In the genomic region with DNA sequence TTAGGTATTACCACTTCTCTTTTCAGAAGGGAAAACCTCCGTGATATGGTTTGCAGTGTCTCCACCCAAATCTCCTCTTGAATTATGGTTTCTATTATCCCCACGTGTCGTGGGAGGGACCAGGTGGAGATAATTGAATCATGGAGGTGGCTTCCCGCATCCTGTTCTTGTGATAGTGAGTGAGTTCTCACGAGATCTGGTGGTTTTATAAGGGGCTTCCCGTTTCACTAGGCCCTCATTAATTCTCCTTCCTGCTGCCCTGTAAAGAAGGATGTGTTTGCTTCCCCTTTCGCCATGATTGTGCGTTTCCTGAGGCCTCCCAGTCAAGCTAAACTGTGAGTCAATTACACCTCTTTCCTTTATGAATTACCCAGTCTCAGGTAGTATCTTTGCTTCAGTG, we compare ENCODE assay signal across 19 cellular contexts.
"Had no signal": no experiment of that assay in that cellular context is flagged by ENCODE, and none has a peak within 500 bp of the region (broad histone marks: within the 10 kb centered on the region; RNA-seq: fewer than 3 reads in every experiment).

No MANE protein-coding gene starts in this region.

- H3K4me3 ChIP-seq: hepatocyte, sigmoid colon had no signal

- H3K27ac ChIP-seq: hepatocyte, neutrophil, parathyroid adenoma, sigmoid colon had no signal

- ATAC-seq: activated CD8-positive, alpha-beta T cell treated with anti-CD3 and anti-CD28 coated beads, Interleukin-2, amount 10 ng/mL, durations not matched to agents 7 days and 5 days; activated naive CD4-positive, alpha-beta T cell treated with anti-CD3 and anti-CD28 coated beads, Interleukin-2, amount 50 U/mL, for 72 hours; esophagus mucosa; left lobe of liver; naive thymus-derived CD8-positive, alpha-beta T cell; WTC11 had no signal

- H3K9me3 ChIP-seq: neutrophil, sigmoid colon had no signal

- H3K79me2 ChIP-seq: hepatocyte, parathyroid adenoma had no signal

- H3K36me3 ChIP-seq: neutrophil, sigmoid colon had no signal

- H3K36me3 Mint-ChIP-seq: activated naive CD4-positive, alpha-beta T cell treated with anti-CD3 and anti-CD28 coated beads, Interleukin-2, amount 50 U/mL, for 72 hours had no signal

- DNase-seq: activated CD4-positive, alpha-beta T cell treated with anti-CD3 and anti-CD28 coated beads for 4 hours; activated CD8-positive, alpha-beta memory T cell treated with anti-CD3 and anti-CD28 coated beads, Interleukin-2, amount 50 U/mL, for 4 hours; activated CD8-positive, alpha-beta T cell treated with anti-CD3 and anti-CD28 coated beads, Interleukin-2, amount 10 ng/mL, durations not matched to agents 7 days and 5 days; activated gamma-delta T cell; activated T-cell treated with anti-CD3 and anti-CD28 coated beads, Interleukin-2, amount 50 U/mL, for 48 hours; islet precursor cell; mammary epithelial cell; naive thymus-derived CD8-positive, alpha-beta T cell; sigmoid colon; stimulated activated CD4-positive, alpha-beta T cell treated with anti-CD3 and anti-CD28 coated beads, Interleukin-12 subunit alpha, Interleukin-12 subunit beta, amount 100 ng/mL, for 4 hours; stimulated activated CD4-positive, alpha-beta T cell treated with anti-CD3 and anti-CD28 coated beads, Interleukin-2, amount 100 ng/mL, for 24 hours; T1000 had no signal

- H3K27ac Mint-ChIP-seq: activated CD8-positive, alpha-beta T cell treated with anti-CD3 and anti-CD28 coated beads, Interleukin-2, amount 10 ng/mL, durations not matched to agents 7 days and 5 days; activated naive CD4-positive, alpha-beta T cell treated with anti-CD3 and anti-CD28 coated beads, Interleukin-2, amount 50 U/mL, for 72 hours; naive thymus-derived CD8-positive, alpha-beta T cell; WTC11 had no signal

- H3K27me3 Mint-ChIP-seq: naive thymus-derived CD8-positive, alpha-beta T cell had no signal

- H3K9ac ChIP-seq: parathyroid adenoma had no signal

- H3K4me3 Mint-ChIP-seq: activated CD8-positive, alpha-beta T cell treated with anti-CD3 and anti-CD28 coated beads, Interleukin-2, amount 10 ng/mL, durations not matched to agents 7 days and 5 days; naive thymus-derived CD8-positive, alpha-beta T cell; WTC11 had no signal

- H2AFZ ChIP-seq: hepatocyte, parathyroid adenoma had no signal

- H3K27me3 ChIP-seq: hepatocyte, neutrophil, sigmoid colon had no signal

- H3K4me1 ChIP-seq: parathyroid adenoma, sigmoid colon had no signal

- H3K4me1 Mint-ChIP-seq: naive thymus-derived CD8-positive, alpha-beta T cell; WTC11 had no signal

- H3K4me2 ChIP-seq: hepatocyte had no signal
